In the genomic region with DNA sequence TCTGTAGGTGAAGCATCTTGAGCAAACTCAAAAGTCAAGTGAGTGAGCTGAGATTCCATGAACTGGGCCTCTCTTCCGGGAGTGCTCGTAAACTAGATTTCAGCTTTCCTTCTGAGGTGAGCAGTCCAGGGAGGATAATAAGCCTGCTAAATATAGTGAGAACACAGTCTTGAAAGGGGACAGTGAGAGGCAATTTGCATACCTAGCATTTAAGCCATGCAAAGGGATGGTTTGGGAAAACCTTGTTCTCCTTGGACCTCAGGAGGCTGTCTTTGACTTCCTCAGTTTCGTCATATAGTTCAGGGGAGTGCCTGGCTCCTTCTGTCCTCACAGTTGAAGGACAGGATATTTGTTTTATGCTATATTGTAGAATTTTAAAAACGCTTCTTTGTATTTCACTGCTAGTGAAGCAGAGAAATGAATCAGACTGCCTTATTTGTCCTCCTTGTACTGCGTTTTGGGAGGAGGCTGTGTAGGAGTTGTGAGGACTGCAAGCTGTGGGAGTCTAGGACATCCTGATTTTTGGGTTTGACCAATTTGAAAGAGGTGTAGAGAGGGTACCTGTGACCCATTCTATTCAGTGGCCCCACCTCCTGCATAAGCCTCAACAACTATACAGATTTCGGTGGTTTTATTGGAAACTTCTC, we compare ENCODE assay signal across 10 cellular contexts. TPM values are rescaled to one million over a fixed set of nuclear protein-coding genes. Genes with fewer than 3 reads are reported as not detected.
DNase-seq lines count a peak whose midpoint lies in the region; ATAC-seq and TF ChIP-seq lines count a peak whose summit lies in the region.
"Had no signal": no experiment of that assay in that cellular context is flagged by ENCODE, and none has a peak within 500 bp of the region (broad histone marks: within the 10 kb centered on the region; RNA-seq: fewer than 3 reads in every experiment).

No MANE protein-coding gene starts in this region.

- H3K27me3 ChIP-seq in foreskin keratinocyte = no peaks in the 10 kb centered on the region
- H3K27me3 ChIP-seq: colonic mucosa had no signal

- POLR2A ChIA-PET in WTC11 (lab: Charles Lee) = interaction anchor here (0.6 kb wide), 1 partner anchor 1328 kb away, joined by 5 read pairs; no protein-coding TSS in a partner anchor

- peaks cover 41% of the 10 kb centered on the region for H3K4me1 ChIP-seq in foreskin keratinocyte

- CTCF ChIA-PET in activated naive CD4-positive, alpha-beta T cell treated with anti-CD3 and anti-CD28 coated beads for 36 hours (lab: Charles Lee) = interaction anchor here (0.9 to 7.0 kb wide), 6 partner anchors 9 to 128 kb away, joined by 3 to 46 read pairs (median 4); a partner anchor contains a TSS
- CTCF ChIA-PET in WTC11 (lab: Charles Lee) = interaction anchor here (1.6 kb wide), 1 partner anchor 142 kb away, joined by 4 read pairs; no protein-coding TSS in a partner anchor

- H3K27ac ChIP-seq in foreskin keratinocyte = peak overlapping the region; percentile 30

- TF ChIP-seq CTCF in WTC11 (IDR thresholded peaks at IDR 0.05) (no peak), foreskin keratinocyte (conservative IDR thresholded peaks at IDR 0.05) (no peak), type B pancreatic cell (conservative IDR thresholded peaks at IDR 0.05) (no peak), nephron progenitor cell (IDR thresholded peaks at IDR 0.05) (no peak)

- no peaks in the 10 kb centered on the region for H3K9me3 Mint-ChIP-seq in activated naive CD4-positive, alpha-beta T cell treated with anti-CD3 and anti-CD28 coated beads for 36 hours
- H3K9me3 Mint-ChIP-seq in WTC11 = no peaks in the 10 kb centered on the region
- H3K9me3 Mint-ChIP-seq in type B pancreatic cell = no peaks in the 10 kb centered on the region
- H3K9me3 Mint-ChIP-seq in nephron progenitor cell = no peaks in the 10 kb centered on the region

- ATAC-seq in WTC11 = no peak
- no peak for ATAC-seq in foreskin keratinocyte
- ATAC-seq in HG02678 (IDR thresholded peaks at IDR 0.05; ENCODE audit: unreplicated experiment) = no peak

- H3K27ac Mint-ChIP-seq in activated naive CD4-positive, alpha-beta T cell treated with anti-CD3 and anti-CD28 coated beads for 36 hours = peak overlapping the region; percentile 96
- H3K27ac Mint-ChIP-seq in WTC11 (peak overlapping the region; percentile 87), type B pancreatic cell (peak overlapping the region; percentile 100), nephron progenitor cell (no peak overlapping the region)

- H3K27me3 Mint-ChIP-seq in activated naive CD4-positive, alpha-beta T cell treated with anti-CD3 and anti-CD28 coated beads for 36 hours (ENCODE audit: low read depth) = no peaks in the 10 kb centered on the region
- no peaks in the 10 kb centered on the region for H3K27me3 Mint-ChIP-seq in WTC11 (ENCODE audit: low read depth)
- H3K27me3 Mint-ChIP-seq in type B pancreatic cell = no peaks in the 10 kb centered on the region
- H3K27me3 Mint-ChIP-seq in nephron progenitor cell (ENCODE audit: low read depth, poor library complexity) = no peaks in the 10 kb centered on the region

- intact Hi-C loops in activated naive CD4-positive, alpha-beta T cell treated with anti-CD3 and anti-CD28 coated beads for 36 hours (cut with micrococcal nuclease) = loop anchor here (1.0 to 10.0 kb wide), 17 partner anchors 12 to 1598 kb away; a partner anchor contains a TSS

- peaks cover 1% of the 10 kb centered on the region for H3K36me3 Mint-ChIP-seq in activated naive CD4-positive, alpha-beta T cell treated with anti-CD3 and anti-CD28 coated beads for 36 hours (ENCODE audit: low read depth)
- H3K36me3 Mint-ChIP-seq in WTC11 (peaks cover 3% of the 10 kb centered on the region; the same call in 1 of the 2 replicates), type B pancreatic cell (no peaks in the 10 kb centered on the region), nephron progenitor cell (ENCODE audit: low read depth) (no peaks in the 10 kb centered on the region)

- peak overlapping the region; percentile 65 for H3K4me3 Mint-ChIP-seq in activated naive CD4-positive, alpha-beta T cell treated with anti-CD3 and anti-CD28 coated beads for 36 hours
- H3K4me3 Mint-ChIP-seq in WTC11 (no peak overlapping the region), type B pancreatic cell (no peak overlapping the region), nephron progenitor cell (no peak overlapping the region)

- no peak for DNase-seq in activated naive CD4-positive, alpha-beta T cell treated with anti-CD3 and anti-CD28 coated beads for 36 hours
- DNase-seq in activated naive CD4-positive, alpha-beta T cell treated with anti-CD3 and anti-CD28 coated beads, Interleukin-2, amount 50 U/mL, for 16 hours = no peak
- no peak for DNase-seq in WTC11 (ENCODE audit: low spot score)
- no peak for DNase-seq in foreskin keratinocyte
- DNase-seq in type B pancreatic cell (ENCODE audit: extremely low spot score, unreplicated experiment) = no peak
- DNase-seq in NCI-H2227 treated with DMSO at 0.1 percent for 48 hours (lab: John Stamatoyannopoulos, UW) = no peak
- no peak for DNase-seq in nephron progenitor cell
- DNase-seq: colonic mucosa, NCI-H1417 had no signal

- peaks cover 96% of the 10 kb centered on the region for H3K4me1 Mint-ChIP-seq in activated naive CD4-positive, alpha-beta T cell treated with anti-CD3 and anti-CD28 coated beads for 36 hours (ENCODE audit: low read depth)
- H3K4me1 Mint-ChIP-seq in WTC11 (peaks cover 97% of the 10 kb centered on the region), type B pancreatic cell (ENCODE audit: unreplicated experiment) (peaks cover 68% of the 10 kb centered on the region), nephron progenitor cell (peaks cover 100% of the 10 kb centered on the region)

TF ChIP-seq in WTC11, 78 proteins besides CTCF, POLR2A, EP300 and RAD21 (continues in another document):
- no peak for TF ChIP-seq ZNF232 (CRISPR knock-in tag; IDR thresholded peaks at IDR 0.05)
- TF ChIP-seq IRF2 (CRISPR knock-in tag; IDR thresholded peaks at IDR 0.05; ENCODE audit: borderline replicate concordance, low read depth) = no peak
- TF ChIP-seq, protein P1, sequence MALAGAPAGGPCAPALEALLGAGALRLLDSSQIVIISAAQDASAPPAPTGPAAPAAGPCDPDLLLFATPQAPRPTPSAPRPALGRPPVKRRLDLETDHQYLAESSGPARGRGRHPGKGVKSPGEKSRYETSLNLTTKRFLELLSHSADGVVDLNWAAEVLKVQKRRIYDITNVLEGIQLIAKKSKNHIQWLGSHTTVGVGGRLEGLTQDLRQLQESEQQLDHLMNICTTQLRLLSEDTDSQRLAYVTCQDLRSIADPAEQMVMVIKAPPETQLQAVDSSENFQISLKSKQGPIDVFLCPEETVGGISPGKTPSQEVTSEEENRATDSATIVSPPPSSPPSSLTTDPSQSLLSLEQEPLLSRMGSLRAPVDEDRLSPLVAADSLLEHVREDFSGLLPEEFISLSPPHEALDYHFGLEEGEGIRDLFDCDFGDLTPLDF (CRISPR knock-in tag; IDR thresholded peaks at IDR 0.05) = no peak
- no peak for TF ChIP-seq NFYB (CRISPR knock-in tag; conservative IDR thresholded peaks at IDR 0.05; ENCODE audit: low read depth)
- TF ChIP-seq, protein P2, sequence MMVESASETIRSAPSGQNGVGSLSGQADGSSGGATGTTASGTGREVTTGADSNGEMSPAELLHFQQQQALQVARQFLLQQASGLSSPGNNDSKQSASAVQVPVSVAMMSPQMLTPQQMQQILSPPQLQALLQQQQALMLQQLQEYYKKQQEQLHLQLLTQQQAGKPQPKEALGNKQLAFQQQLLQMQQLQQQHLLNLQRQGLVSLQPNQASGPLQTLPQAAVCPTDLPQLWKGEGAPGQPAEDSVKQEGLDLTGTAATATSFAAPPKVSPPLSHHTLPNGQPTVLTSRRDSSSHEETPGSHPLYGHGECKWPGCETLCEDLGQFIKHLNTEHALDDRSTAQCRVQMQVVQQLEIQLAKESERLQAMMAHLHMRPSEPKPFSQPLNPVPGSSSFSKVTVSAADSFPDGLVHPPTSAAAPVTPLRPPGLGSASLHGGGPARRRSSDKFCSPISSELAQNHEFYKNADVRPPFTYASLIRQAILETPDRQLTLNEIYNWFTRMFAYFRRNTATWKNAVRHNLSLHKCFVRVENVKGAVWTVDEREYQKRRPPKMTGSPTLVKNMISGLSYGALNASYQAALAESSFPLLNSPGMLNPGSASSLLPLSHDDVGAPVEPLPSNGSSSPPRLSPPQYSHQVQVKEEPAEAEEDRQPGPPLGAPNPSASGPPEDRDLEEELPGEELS (CRISPR knock-in tag; IDR thresholded peaks at IDR 0.05) = no peak
- TF ChIP-seq, protein P3, sequence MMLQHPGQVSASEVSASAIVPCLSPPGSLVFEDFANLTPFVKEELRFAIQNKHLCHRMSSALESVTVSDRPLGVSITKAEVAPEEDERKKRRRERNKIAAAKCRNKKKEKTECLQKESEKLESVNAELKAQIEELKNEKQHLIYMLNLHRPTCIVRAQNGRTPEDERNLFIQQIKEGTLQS (CRISPR knock-in tag; conservative IDR thresholded peaks at IDR 0.05) = no peak
- no peak for TF ChIP-seq ESRRA (CRISPR knock-in tag; IDR thresholded peaks at IDR 0.05; ENCODE audit: borderline replicate concordance)
- no peak for TF ChIP-seq RELA (CRISPR knock-in tag; IDR thresholded peaks at IDR 0.05; ENCODE audit: borderline replicate concordance)
- no peak for TF ChIP-seq NR3C1 (CRISPR knock-in tag; conservative IDR thresholded peaks at IDR 0.05; ENCODE audit: low read depth)
- TF ChIP-seq ZNF416 (CRISPR knock-in tag; IDR thresholded peaks at IDR 0.05) = no peak
- TF ChIP-seq, protein P4, sequence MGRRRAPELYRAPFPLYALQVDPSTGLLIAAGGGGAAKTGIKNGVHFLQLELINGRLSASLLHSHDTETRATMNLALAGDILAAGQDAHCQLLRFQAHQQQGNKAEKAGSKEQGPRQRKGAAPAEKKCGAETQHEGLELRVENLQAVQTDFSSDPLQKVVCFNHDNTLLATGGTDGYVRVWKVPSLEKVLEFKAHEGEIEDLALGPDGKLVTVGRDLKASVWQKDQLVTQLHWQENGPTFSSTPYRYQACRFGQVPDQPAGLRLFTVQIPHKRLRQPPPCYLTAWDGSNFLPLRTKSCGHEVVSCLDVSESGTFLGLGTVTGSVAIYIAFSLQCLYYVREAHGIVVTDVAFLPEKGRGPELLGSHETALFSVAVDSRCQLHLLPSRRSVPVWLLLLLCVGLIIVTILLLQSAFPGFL (CRISPR knock-in tag; IDR thresholded peaks at IDR 0.05; ENCODE audit: borderline replicate concordance) = no peak

RNA-seq across cellular contexts. Expression of a gene that starts 11.7 kb away (rescaled TPM):
- 10 to 100 TPM; 66.8 to 67.2 TPM for total RNA-seq in activated naive CD4-positive, alpha-beta T cell treated with anti-CD3 and anti-CD28 coated beads for 36 hours
- total RNA-seq in WTC11 (2021) (78.1 to 87.1 TPM (median 78.1 TPM) in 3 replicates), foreskin keratinocyte (67.1 and 71.9 TPM in 2 replicates), type B pancreatic cell (ENCODE audit: low replicate concordance) (39.0 and 62.6 TPM in 2 replicates)
- polyA plus RNA-seq in foreskin keratinocyte = 9.5 and 11.1 TPM in 2 replicates
